8 cellular contexts compared by ENCODE assay signal in genomic region chr17:58317421-58318064, GRCh38. TPM values are rescaled to one million over a fixed set of nuclear protein-coding genes. Genes with fewer than 3 reads are reported as not detected.
DNase-seq lines count a peak whose midpoint lies in the region; ATAC-seq and TF ChIP-seq lines count a peak whose summit lies in the region.

No MANE protein-coding gene starts in this region.

- peak; percentile 93 to 96 for TF ChIP-seq RAD21 in liver (IDR thresholded peaks at IDR 0.05)

- intact Hi-C loops in Calu3 (cut with micrococcal nuclease; ENCODE audit: unreplicated experiment), result loop anchor here (1.0 kb wide), 2 partner anchors 100 to 130 kb away; partner anchors contain the start of gene RNF43

- H3K9ac ChIP-seq in MM.1S (ENCODE audit: low read length) (no peak overlapping the region), liver (ENCODE audit: low read depth in 1 of 2, low read length in 2 of 2) (no peak overlapping the region)

- H3K4me3 ChIP-seq in MM.1S (ENCODE audit: low read length) (no peak overlapping the region), brain microvascular endothelial cell (ENCODE audit: low read depth, low read length) (no peak overlapping the region), liver (ENCODE audit: low read depth in 1 of 3, low read length in 3 of 3) (no peak overlapping the region)

- no peaks in the 10 kb centered on the region for H3K4me1 ChIP-seq in MM.1S (ENCODE audit: low read length)
- no peaks in the 10 kb centered on the region for H3K4me1 ChIP-seq in liver (ENCODE audit: control insufficient read depth in 4 of 4, insufficient read depth in 4 of 4, low read length in 3 of 4)

- no peaks in the 10 kb centered on the region for H3K79me2 ChIP-seq in MM.1S (ENCODE audit: low read length)

- H3F3A ChIP-seq in MM.1S (ENCODE audit: insufficient read depth, low read length), result no peaks in the 10 kb centered on the region

- peak; percentile 77 for ATAC-seq in GM21447 (IDR thresholded peaks at IDR 0.05; ENCODE audit: unreplicated experiment)
- no peak for ATAC-seq in HG02840 (IDR thresholded peaks at IDR 0.05; ENCODE audit: low FRiP score, unreplicated experiment)

- H2AFZ ChIP-seq in MM.1S (ENCODE audit: low read length), result no peak overlapping the region

- TF ChIP-seq CTCF in Calu3 (IDR thresholded peaks at IDR 0.05; ENCODE audit: unreplicated experiment) (peak; percentile 49), MM.1S (IDR thresholded peaks at IDR 0.05; ENCODE audit: low read length) (peak; percentile 82), brain microvascular endothelial cell (IDR thresholded peaks at IDR 0.05; ENCODE audit: low read depth, low read length, missing control alignments) (peak; percentile 86), liver (IDR thresholded peaks at IDR 0.05; ENCODE audit: low read depth, low read length, missing input control) (peak; percentile 82)

- H3K27me3 ChIP-seq in MM.1S (replicated peaks; ENCODE audit: insufficient read depth, low read length), result no peaks in the 10 kb centered on the region
- no peaks in the 10 kb centered on the region for H3K27me3 ChIP-seq in brain microvascular endothelial cell (replicated peaks)
- H3K27me3 ChIP-seq in liver (ENCODE audit: control insufficient read depth in 4 of 4, insufficient read depth in 4 of 4, low read length in 3 of 4), result no peaks in the 10 kb centered on the region

- no peak overlapping the region for H3K27ac ChIP-seq in MM.1S (ENCODE audit: low read length)
- H3K27ac ChIP-seq in brain microvascular endothelial cell, result no peak overlapping the region
- H3K27ac ChIP-seq in liver (ENCODE audit: low read depth in 1 of 2, low read length in 2 of 2), result no peak overlapping the region

- BruUV-seq in Calu3 (replicated peaks; lab: Mats Ljungman, UMichigan), result no TSS peak

- H4K20me1 ChIP-seq in MM.1S (ENCODE audit: insufficient read depth, low read length), result no peaks in the 10 kb centered on the region

- H3K4me2 ChIP-seq in MM.1S (ENCODE audit: low read depth, low read length), result no peak overlapping the region

- no peaks in the 10 kb centered on the region for H3K36me3 Mint-ChIP-seq in Calu3 (ENCODE audit: insufficient read depth, unreplicated experiment)

- 30% methylated on average over 5 of the region's 5 CpGs for WGBS in liver

- no peak overlapping the region for H3K27ac Mint-ChIP-seq in Calu3 (ENCODE audit: unreplicated experiment)

- H3K9me3 ChIP-seq in MM.1S (replicated peaks; ENCODE audit: insufficient read depth, low read length) (no peaks in the 10 kb centered on the region), liver (ENCODE audit: control insufficient read depth in 4 of 4, low read length in 3 of 4) (no peaks in the 10 kb centered on the region)

- CTCF ChIA-PET in Calu3 (lab: Charles Lee), result interaction anchor here (0.8 to 1.7 kb wide), 7 partner anchors 14 to 130 kb away, joined by 3 to 40 read pairs (median 5); partner anchors contain the start of genes RNF43 and SUPT4H1

- H3K36me3 ChIP-seq in MM.1S (replicated peaks; ENCODE audit: insufficient read depth, low read length), result no peaks in the 10 kb centered on the region
- H3K36me3 ChIP-seq in brain microvascular endothelial cell (replicated peaks), result no peaks in the 10 kb centered on the region
- peaks cover 0 to 2% (median 0%) of the 10 kb centered on the region in 4 donors for H3K36me3 ChIP-seq in liver (ENCODE audit: control insufficient read depth in 4 of 4, insufficient read depth in 3 of 4, low read depth in 1 of 4, low read length in 3 of 4)

- no peak overlapping the region for H3K4me3 Mint-ChIP-seq in Calu3 (ENCODE audit: low read depth, unreplicated experiment)

- DNase-seq in Calu3 (peak; percentile 61), MM.1S (peak; percentile 75), T-helper 9 cell (peak; percentile 53), brain microvascular endothelial cell (peak; percentile 39)
- DNase-seq in stimulated activated CD8-positive, alpha-beta memory T cell treated with anti-CD3 and anti-CD28 coated beads, Interleukin-4, amount 100 ng/mL, for 48 hours, result peak; percentile 79

- peaks cover 80% of the 10 kb centered on the region for H3K27me3 Mint-ChIP-seq in Calu3 (ENCODE audit: unreplicated experiment)

- in situ Hi-C loops in brain microvascular endothelial cell (cut with HindIII; ENCODE audit: low pct_ligation_motif_present, low sequenced_read_pairs), result no loop called here

- H3K9me2 ChIP-seq in MM.1S (replicated peaks; ENCODE audit: insufficient read depth, low read length), result no peaks in the 10 kb centered on the region

- no peaks in the 10 kb centered on the region for H3K4me1 Mint-ChIP-seq in Calu3 (ENCODE audit: low read depth, unreplicated experiment)

- no peaks in the 10 kb centered on the region for H3K9me3 Mint-ChIP-seq in Calu3 (ENCODE audit: low read depth, unreplicated experiment)

TF ChIP-seq in liver, 16 proteins besides CTCF, POLR2A, EP300 and RAD21:
- TF ChIP-seq JUND (IDR thresholded peaks at IDR 0.05) (no peak), REST (IDR thresholded peaks at IDR 0.05) (no peak), RXRA (IDR thresholded peaks at IDR 0.05) (no peak), TAF1 (conservative IDR thresholded peaks at IDR 0.05) (no peak), YY1 (IDR thresholded peaks at IDR 0.05) (no peak), FOXA2 (IDR thresholded peaks at IDR 0.05) (no peak), HNF4G (IDR thresholded peaks at IDR 0.05) (no peak)
- TF ChIP-seq, protein P1, sequence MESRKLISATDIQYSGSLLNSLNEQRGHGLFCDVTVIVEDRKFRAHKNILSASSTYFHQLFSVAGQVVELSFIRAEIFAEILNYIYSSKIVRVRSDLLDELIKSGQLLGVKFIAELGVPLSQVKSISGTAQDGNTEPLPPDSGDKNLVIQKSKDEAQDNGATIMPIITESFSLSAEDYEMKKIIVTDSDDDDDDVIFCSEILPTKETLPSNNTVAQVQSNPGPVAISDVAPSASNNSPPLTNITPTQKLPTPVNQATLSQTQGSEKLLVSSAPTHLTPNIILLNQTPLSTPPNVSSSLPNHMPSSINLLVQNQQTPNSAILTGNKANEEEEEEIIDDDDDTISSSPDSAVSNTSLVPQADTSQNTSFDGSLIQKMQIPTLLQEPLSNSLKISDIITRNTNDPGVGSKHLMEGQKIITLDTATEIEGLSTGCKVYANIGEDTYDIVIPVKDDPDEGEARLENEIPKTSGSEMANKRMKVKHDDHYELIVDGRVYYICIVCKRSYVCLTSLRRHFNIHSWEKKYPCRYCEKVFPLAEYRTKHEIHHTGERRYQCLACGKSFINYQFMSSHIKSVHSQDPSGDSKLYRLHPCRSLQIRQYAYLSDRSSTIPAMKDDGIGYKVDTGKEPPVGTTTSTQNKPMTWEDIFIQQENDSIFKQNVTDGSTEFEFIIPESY (IDR thresholded peaks at IDR 0.05), result no peak
- TF ChIP-seq, protein P2, sequence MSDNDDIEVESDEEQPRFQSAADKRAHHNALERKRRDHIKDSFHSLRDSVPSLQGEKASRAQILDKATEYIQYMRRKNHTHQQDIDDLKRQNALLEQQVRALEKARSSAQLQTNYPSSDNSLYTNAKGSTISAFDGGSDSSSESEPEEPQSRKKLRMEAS (IDR thresholded peaks at IDR 0.05), result no peak

RNA-seq across cellular contexts. Expression of gene TSPOAP1, which starts 11.1 kb away (rescaled TPM):
- total RNA-seq in Calu3 (2022) (not detected in 2 replicates), liver (1 to 10 TPM; 2.0 to 4.6 TPM)
- polyA plus RNA-seq in liver, result 1 to 10 TPM; 1.5 to 3.1 TPM

RNA-seq across cellular contexts. Expression of gene SUPT4H1, which starts 34.5 kb away (rescaled TPM):
- total RNA-seq in Calu3 (2022) (40.3 and 46.7 TPM in 2 replicates), liver (10 to 100 TPM; 23.3 to 48.1 TPM)
- 10 to 100 TPM; 32.8 to 59.1 TPM for polyA plus RNA-seq in liver

RNA-seq across cellular contexts. Expression of gene MPO, which starts 36.8 kb away (rescaled TPM):
- total RNA-seq in Calu3 (2022), result not detected in 2 replicates
- 100 to 1,000 TPM in 1 of 2 donors, under 1 TPM in 1; 0.17 to 221 TPM for total RNA-seq in liver
- polyA plus RNA-seq in liver, result under 1 TPM; 0.14 to 0.87 TPM
